9 cellular contexts compared by ENCODE assay signal in the genomic region with DNA sequence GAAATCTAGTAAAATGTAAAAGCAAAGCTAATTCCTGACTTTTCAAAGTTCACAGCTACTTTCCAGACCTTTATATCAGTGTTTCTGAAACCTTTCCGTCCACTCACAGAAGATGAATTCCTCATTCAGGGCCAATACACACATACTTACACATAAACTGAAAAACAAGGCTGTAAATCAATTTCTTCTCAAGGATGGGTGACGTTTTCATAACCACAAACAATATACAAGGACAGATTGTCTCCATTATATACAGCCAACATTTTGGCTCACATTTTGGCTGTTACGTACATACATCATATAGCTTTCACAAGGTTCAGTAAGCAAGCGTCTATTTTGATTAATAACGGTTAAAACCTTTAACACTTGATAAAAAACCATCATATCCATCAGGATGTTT. TPM values are rescaled to one million over a fixed set of nuclear protein-coding genes. Genes with fewer than 3 reads are reported as not detected.
DNase-seq lines count a peak whose midpoint lies in the region; ATAC-seq, FAIRE-seq and TF ChIP-seq lines count a peak whose summit lies in the region.
"Had no signal": no experiment of that assay in that cellular context is flagged by ENCODE, and none has a peak within 500 bp of the region (broad histone marks: within the 10 kb centered on the region; RNA-seq: fewer than 3 reads in every experiment).

No MANE protein-coding gene starts in this region.

- no peaks in the 10 kb centered on the region for H3K4me1 ChIP-seq in NT2/D1 (ENCODE audit: insufficient read depth, insufficient read length)
- peaks cover 10 to 20% (median 12%) of the 10 kb centered on the region in 3 donors for H3K4me1 ChIP-seq in pancreas

- H3K4me1 Mint-ChIP-seq in endothelial cell (ENCODE audit: unreplicated experiment) = peaks cover 21% of the 10 kb centered on the region

- H3K27ac Mint-ChIP-seq in endothelial cell (ENCODE audit: unreplicated experiment) = peak overlapping the region; percentile 92

- H3K27me3 ChIP-seq in NT2/D1 (ENCODE audit: insufficient read depth, insufficient read length) (no peaks in the 10 kb centered on the region), pancreas (peaks cover 0 to 3% (median 0%) of the 10 kb centered on the region in 4 donors)

- TF ChIP-seq CTCF in endothelial cell (IDR thresholded peaks at IDR 0.05; ENCODE audit: unreplicated experiment) = no peak
- TF ChIP-seq CTCF in pancreas (IDR thresholded peaks at IDR 0.05) = no peak

- H3K9me3 Mint-ChIP-seq in endothelial cell (ENCODE audit: unreplicated experiment) = no peaks in the 10 kb centered on the region

- H3K27ac ChIP-seq in pancreas = no peak overlapping the region

- H3K36me3 Mint-ChIP-seq in endothelial cell (ENCODE audit: low read depth, unreplicated experiment) = peaks cover 9% of the 10 kb centered on the region

- 0 out of 2 replicates have a peak, but pooled peaks cover 7% of the 10 kb centered on the region for H3K9me3 ChIP-seq in NT2/D1 (ENCODE audit: insufficient read depth, low read length)
- H3K9me3 ChIP-seq in pancreas = no peaks in the 10 kb centered on the region

- H3K36me3 ChIP-seq in NT2/D1 (ENCODE audit: insufficient read depth, insufficient read length, low read length) = peaks cover 10% of the 10 kb centered on the region
- H3K36me3 ChIP-seq in pancreas = no peaks in the 10 kb centered on the region

- no peak for FAIRE-seq in pancreas (lab: Jason Lieb, UNC)

- DNase-seq in GM04503 (ENCODE audit: low read depth) (peak; percentile 10), NT2/D1 (ENCODE audit: low read depth, low spot score) (no peak), endothelial cell (ENCODE audit: low spot score) (no peak), pancreas (no peak), iPS-NIHi7 (ENCODE audit: extremely low spot score) (no peak), DMS114 treated with DMSO at 0.1 percent for 48 hours (lab: John Stamatoyannopoulos, UW; ENCODE audit: unreplicated experiment) (no peak)
- DNase-seq: posterior cingulate gyrus had no signal

- H3K9ac ChIP-seq in NT2/D1 (ENCODE audit: insufficient read length, low read depth) = peak overlapping the region; percentile 95

- H3K4me3 ChIP-seq in NT2/D1 (ENCODE audit: insufficient read length, low read depth) (peak overlapping the region; percentile 94), pancreas (peak overlapping the region in 3 of 4 donors; percentile 59 to 77 (median 70))

- ATAC-seq in pancreas = no peak
- ATAC-seq in HG03457 (IDR thresholded peaks at IDR 0.05; ENCODE audit: unreplicated experiment) = no peak
- ATAC-seq in HG02571 (IDR thresholded peaks at IDR 0.05; ENCODE audit: unreplicated experiment) = no peak

- H3K27me3 Mint-ChIP-seq in endothelial cell (ENCODE audit: unreplicated experiment) = peaks cover 2% of the 10 kb centered on the region

- intact Hi-C loops in pancreas (cut with DNase I) = no loop called here

- H3K4me3 Mint-ChIP-seq in endothelial cell (ENCODE audit: unreplicated experiment) = peak overlapping the region; percentile 98

- WGBS in pancreas, 2 donors = 11 to 12% methylated on average over 5 of the region's 5 CpGs

RNA-seq across cellular contexts. Expression of a gene that starts 1.4 kb away (rescaled TPM):
- total RNA-seq in endothelial cell (ENCODE audit: unreplicated experiment) (58.4 TPM), pancreas (10 to 100 TPM; 16.5 to 30.9 (median 22.4) TPM)
- polyA plus RNA-seq in pancreas = 10 to 100 TPM; 14.0 to 21.5 TPM
